In the genomic region with DNA sequence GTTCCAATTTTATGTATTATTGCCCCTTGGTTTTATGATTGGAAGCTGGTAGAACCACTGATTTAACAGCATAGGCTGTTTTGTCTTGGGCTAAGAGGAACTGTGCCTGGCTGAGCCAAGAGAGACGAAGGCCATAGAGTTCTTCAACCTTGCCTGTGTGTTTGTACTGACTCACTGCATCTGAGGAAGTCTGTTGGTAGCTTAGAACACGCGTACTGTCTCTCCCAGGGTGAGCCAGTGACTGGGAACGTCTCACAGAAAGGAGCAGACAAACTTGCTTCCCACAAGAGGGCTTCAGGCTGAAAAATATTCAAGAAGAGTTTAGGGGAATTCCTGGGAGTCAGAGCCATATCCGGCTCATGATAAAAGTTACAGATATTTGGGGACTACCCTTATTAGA, we compare ENCODE assay signal across 14 cellular contexts. TPM values are rescaled to one million over a fixed set of nuclear protein-coding genes. Genes with fewer than 3 reads are reported as not detected.
A peak's percentile ranks its signal among the peaks of the same experiment; 100 is the strongest.
DNase-seq lines count a peak whose midpoint lies in the region; ATAC-seq and TF ChIP-seq lines count a peak whose summit lies in the region.
"Had no signal": no experiment of that assay in that cellular context is flagged by ENCODE, and none has a peak within 500 bp of the region (broad histone marks: within the 10 kb centered on the region; RNA-seq: fewer than 3 reads in every experiment).

No MANE protein-coding gene starts in this region.

- H3K4me1 ChIP-seq in ACC112 (ENCODE audit: control insufficient read depth, insufficient read depth, low read length, unreplicated experiment): peaks cover 39% of the 10 kb centered on the region

- H3K4me3 Mint-ChIP-seq in osteocyte (ENCODE audit: unreplicated experiment): no peak overlapping the region
- H3K4me3 Mint-ChIP-seq: activated CD8-positive, alpha-beta T cell treated with anti-CD3 and anti-CD28 coated beads, Interleukin-2, amount 10 ng/mL, durations not matched to agents 7 days and 5 days; CD4-positive, CD25-positive, alpha-beta regulatory T cell had no signal

- peak overlapping the region; percentile 51 for H2AFZ ChIP-seq in ACC112 (ENCODE audit: low read length, unreplicated experiment)

- no peak overlapping the region for H3K27ac Mint-ChIP-seq in osteocyte (ENCODE audit: unreplicated experiment)
- H3K27ac Mint-ChIP-seq: activated CD8-positive, alpha-beta T cell treated with anti-CD3 and anti-CD28 coated beads, Interleukin-2, amount 10 ng/mL, durations not matched to agents 7 days and 5 days; CD4-positive, CD25-positive, alpha-beta regulatory T cell had no signal

- H3K4me3 ChIP-seq in ACC112 (ENCODE audit: low read depth, low read length): no peak overlapping the region
- H3K4me3 ChIP-seq: tibial artery had no signal

- no peaks in the 10 kb centered on the region for H3K9me3 Mint-ChIP-seq in osteocyte (ENCODE audit: unreplicated experiment)
- H3K9me3 Mint-ChIP-seq: CD4-positive, CD25-positive, alpha-beta regulatory T cell had no signal

- peak; percentile 82 for DNase-seq in astrocyte of the hippocampus (ENCODE audit: low read depth, low spot score)
- no peak for DNase-seq in left lobe of liver (ENCODE audit: low spot score)
- no peak for DNase-seq in RPMI8226
- DNase-seq in osteocyte (ENCODE audit: extremely low spot score, unreplicated experiment): no peak
- DNase-seq: activated CD8-positive, alpha-beta T cell treated with anti-CD3 and anti-CD28 coated beads, Interleukin-2, amount 10 ng/mL, durations not matched to agents 7 days and 5 days; CD4-positive, CD25-positive, alpha-beta regulatory T cell; cortex of kidney; Kasumi-1; left ventricle myocardium superior; tibial artery had no signal

- no peaks in the 10 kb centered on the region for H3K36me3 Mint-ChIP-seq in osteocyte (ENCODE audit: unreplicated experiment)
- H3K36me3 Mint-ChIP-seq: CD4-positive, CD25-positive, alpha-beta regulatory T cell had no signal

- ATAC-seq in HG02610 (IDR thresholded peaks at IDR 0.05; ENCODE audit: unreplicated experiment) (peak; percentile 56), left lobe of liver (peak; percentile 40), GM18502 (IDR thresholded peaks at IDR 0.05; ENCODE audit: poor library complexity, unreplicated experiment) (no peak), HG03439 (IDR thresholded peaks at IDR 0.05; ENCODE audit: unreplicated experiment) (no peak)
- ATAC-seq: activated CD8-positive, alpha-beta T cell treated with anti-CD3 and anti-CD28 coated beads, Interleukin-2, amount 10 ng/mL, durations not matched to agents 7 days and 5 days; left ventricle myocardium superior had no signal

- H3K79me2 ChIP-seq in ACC112 (ENCODE audit: control insufficient read depth, insufficient read depth, low read length, unreplicated experiment): peaks cover 7% of the 10 kb centered on the region

- peak overlapping the region; percentile 77 for H3K27ac ChIP-seq in ACC112 (ENCODE audit: low read depth, low read length)
- H3K27ac ChIP-seq: tibial artery had no signal

- peaks cover 2% of the 10 kb centered on the region for H3K27me3 Mint-ChIP-seq in osteocyte (ENCODE audit: unreplicated experiment)

- H3K4me1 Mint-ChIP-seq in osteocyte (ENCODE audit: unreplicated experiment): peaks cover 12% of the 10 kb centered on the region
- H3K4me1 Mint-ChIP-seq: CD4-positive, CD25-positive, alpha-beta regulatory T cell had no signal

- no peak for TF ChIP-seq CTCF in osteocyte (IDR thresholded peaks at IDR 0.05)

- H3K36me3 ChIP-seq in ACC112 (ENCODE audit: insufficient read depth, low read length): no peaks in the 10 kb centered on the region
- H3K36me3 ChIP-seq: tibial artery had no signal

- no peaks in the 10 kb centered on the region for H3K27me3 ChIP-seq in ACC112 (ENCODE audit: insufficient read depth, low read length)
- H3K27me3 ChIP-seq: tibial artery had no signal

RNA-seq across cellular contexts. Expression of a gene that starts 14.9 kb away (rescaled TPM):
- 2.4 TPM for total RNA-seq in left lobe of liver
- total RNA-seq in osteocyte: 0.81 and 0.86 TPM in 2 replicates
- total RNA-seq: CD4-positive, CD25-positive, alpha-beta regulatory T cell had no signal

Comparison
In these comparisons a context has a peak if more than half of its experiments do, and no peak if none do; other contexts are left out.
1. ATAC-seq: peak in HG02610 (single experiment) and left lobe of liver (single experiment); none in GM18502 (single experiment) and HG03439 (single experiment).